Comparison of ENCODE assay signal across 8 cellular contexts in genomic region chr7:39566056-39566921, GRCh38. TPM values are rescaled to one million over a fixed set of nuclear protein-coding genes. Genes with fewer than 3 reads are reported as not detected.
DNase-seq lines count a peak whose midpoint lies in the region; ATAC-seq and TF ChIP-seq lines count a peak whose summit lies in the region.

YAE1 (plus strand) TSS chr7:39566404; CDS start chr7:39566419, 15 bp downstream.

- DNase-seq in Ammon's horn (ENCODE audit: low spot score) = peak; percentile 93
- DNase-seq in NCI-H460 (ENCODE audit: extremely low read depth, low read depth) = peak; percentile 65
- DNase-seq in activated CD4-positive, alpha-beta T cell treated with anti-CD3 and anti-CD28 coated beads for 4 hours = peak; percentile 75 to 76
- DNase-seq in kidney tubule cell (ENCODE audit: low spot score) = peak; percentile 85
- peak; percentile 58 to 77 (median 68) for DNase-seq in stimulated activated CD4-positive, alpha-beta T cell treated with anti-CD3 and anti-CD28 coated beads, Interleukin-1b, Interleukin-23, amount 100 ng/mL, for 24 hours (ENCODE audit: low read depth in 4 of 4, low spot score in 1 of 4)

- peak; percentile 100 for ATAC-seq in HG03432 (IDR thresholded peaks at IDR 0.05; ENCODE audit: unreplicated experiment)

- H3K27ac ChIP-seq in cingulate gyrus (ENCODE audit: low read depth, low read length) = peak within 1 kb of the TSS; percentile 70

- TF ChIP-seq POLR2A in GM19193 (IDR thresholded peaks at IDR 0.05; ENCODE audit: extremely low read depth, insufficient read depth, insufficient read length) = peak; percentile 95

RNA-seq across cellular contexts. Expression of gene YAE1, which starts in this region (rescaled TPM):
- total RNA-seq in NCI-H460 (2014; rRNA removed; shearing (Covaris generic)) = 38.5 and 39.7 TPM in 2 replicates
- 21.2 and 24.2 TPM in 2 replicates for polyA plus RNA-seq in NCI-H460 (2014; cell fraction: nucleus; rRNA removed)

Comparison
In these comparisons a context has a peak if more than half of its experiments do, and no peak if none do; other contexts are left out.
1. Peak in every context shown above with its lines: DNase-seq, ATAC-seq and H3K27ac ChIP-seq.